ENCODE assay signal across 1 cellular context in the genomic region with DNA sequence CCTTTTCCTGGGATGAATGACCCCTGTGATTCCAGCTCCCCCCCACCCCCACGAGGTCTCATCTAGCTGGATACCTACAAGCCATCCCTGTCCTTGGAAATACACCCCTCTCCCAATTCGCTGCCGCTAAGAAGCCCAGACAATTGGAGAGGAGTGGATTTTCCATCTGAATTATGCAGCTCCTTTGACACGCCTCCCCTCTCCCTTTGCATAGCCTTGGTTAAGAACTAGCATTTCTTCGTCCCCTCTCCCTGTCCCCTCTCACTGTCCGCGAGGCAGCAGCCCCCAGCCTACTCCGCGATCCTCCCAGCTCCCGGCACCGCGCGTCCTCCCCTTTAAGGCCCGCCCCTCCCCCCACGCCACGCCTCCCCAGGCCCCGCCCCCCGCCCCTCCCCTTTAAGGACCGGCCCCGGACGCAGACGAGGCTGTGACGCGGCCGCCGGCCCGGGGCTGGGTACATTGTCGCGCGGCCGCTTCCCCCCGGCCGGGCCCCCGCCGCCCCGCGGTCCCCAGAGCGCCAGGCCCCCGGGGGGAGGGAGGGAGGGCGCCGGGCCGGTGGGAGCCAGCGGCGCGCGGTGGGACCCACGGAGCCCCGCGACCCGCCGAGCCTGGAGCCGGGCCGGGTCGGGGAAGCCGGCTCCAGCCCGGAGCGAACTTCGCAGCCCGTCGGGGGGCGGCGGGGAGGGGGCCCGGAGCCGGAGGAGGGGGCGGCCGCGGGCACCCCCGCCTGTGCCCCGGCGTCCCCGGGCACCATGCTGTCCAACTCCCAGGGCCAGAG.
TF ChIP-seq lines count a peak whose summit lies in the region.

A gene (plus strand): TSS at position 428 of the 778 bp plus-strand sequence. CDS start 325 bp downstream, at position 753.

TF ChIP-seq in K562, 482 proteins besides CTCF, POLR2A, EP300 and RAD21 (continued from another document and continues in another):
- TF ChIP-seq, protein P1, sequence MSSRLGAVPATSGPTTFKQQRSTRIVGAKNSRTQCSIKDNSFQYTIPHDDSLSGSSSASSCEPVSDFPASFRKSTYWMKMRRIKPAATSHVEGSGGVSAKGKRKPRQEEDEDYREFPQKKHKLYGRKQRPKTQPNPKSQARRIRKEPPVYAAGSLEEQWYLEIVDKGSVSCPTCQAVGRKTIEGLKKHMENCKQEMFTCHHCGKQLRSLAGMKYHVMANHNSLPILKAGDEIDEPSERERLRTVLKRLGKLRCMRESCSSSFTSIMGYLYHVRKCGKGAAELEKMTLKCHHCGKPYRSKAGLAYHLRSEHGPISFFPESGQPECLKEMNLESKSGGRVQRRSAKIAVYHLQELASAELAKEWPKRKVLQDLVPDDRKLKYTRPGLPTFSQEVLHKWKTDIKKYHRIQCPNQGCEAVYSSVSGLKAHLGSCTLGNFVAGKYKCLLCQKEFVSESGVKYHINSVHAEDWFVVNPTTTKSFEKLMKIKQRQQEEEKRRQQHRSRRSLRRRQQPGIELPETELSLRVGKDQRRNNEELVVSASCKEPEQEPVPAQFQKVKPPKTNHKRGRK (tag; IDR thresholded peaks at IDR 0.05), result peak; percentile 71; the same call in 1 of the 2 replicates
- TF ChIP-seq, protein P2, sequence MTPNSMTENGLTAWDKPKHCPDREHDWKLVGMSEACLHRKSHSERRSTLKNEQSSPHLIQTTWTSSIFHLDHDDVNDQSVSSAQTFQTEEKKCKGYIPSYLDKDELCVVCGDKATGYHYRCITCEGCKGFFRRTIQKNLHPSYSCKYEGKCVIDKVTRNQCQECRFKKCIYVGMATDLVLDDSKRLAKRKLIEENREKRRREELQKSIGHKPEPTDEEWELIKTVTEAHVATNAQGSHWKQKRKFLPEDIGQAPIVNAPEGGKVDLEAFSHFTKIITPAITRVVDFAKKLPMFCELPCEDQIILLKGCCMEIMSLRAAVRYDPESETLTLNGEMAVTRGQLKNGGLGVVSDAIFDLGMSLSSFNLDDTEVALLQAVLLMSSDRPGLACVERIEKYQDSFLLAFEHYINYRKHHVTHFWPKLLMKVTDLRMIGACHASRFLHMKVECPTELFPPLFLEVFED (CRISPR knock-in tag; conservative IDR thresholded peaks at IDR 0.05), result 0 out of 2 replicates have a peak, but pooled peaks have one; percentile 27
- TF ChIP-seq BHLHE40 (IDR thresholded peaks at IDR 0.05; ENCODE audit: low read length) (no peak), KDM2B (CRISPR knock-in tag; IDR thresholded peaks at IDR 0.05) (peak; percentile 90), SMARCE1 (IDR thresholded peaks at IDR 0.05) (peak; percentile 28; the same call in 1 of the 2 replicates), ZNF316 (IDR thresholded peaks at IDR 0.05) (no peak), OTX1 (CRISPR knock-in tag; IDR thresholded peaks at IDR 0.05) (peak; percentile 73; the same call in 1 of the 2 replicates), HMG20A (CRISPR knock-in tag; conservative IDR thresholded peaks at IDR 0.05) (no peak), SUPT5H (IDR thresholded peaks at IDR 0.05) (0 out of 2 replicates have a peak, but pooled peaks have one; percentile 29), GATAD2B (IDR thresholded peaks at IDR 0.05; ENCODE audit: borderline replicate concordance) (peak; percentile 27; the same call in 1 of the 2 replicates), POLR2AphosphoS5 (IDR thresholded peaks at IDR 0.05; ENCODE audit: control insufficient read depth, insufficient read depth, low read depth, low read length) (peak; percentile 44; the same call in 1 of the 2 replicates), ZNF263 (CRISPR knock-in tag; IDR thresholded peaks at IDR 0.05; ENCODE audit: borderline replicate concordance) (0 out of 2 replicates have a peak, but pooled peaks have one; percentile 21), ZNF436 (CRISPR knock-in tag; IDR thresholded peaks at IDR 0.05) (no peak), ZSCAN29 (IDR thresholded peaks at IDR 0.05) (no peak), ZNF140 (CRISPR knock-in tag; IDR thresholded peaks at IDR 0.05) (no peak), CREM (IDR thresholded peaks at IDR 0.05; ENCODE audit: low read depth) (peak; percentile 80), CBX8 (IDR thresholded peaks at IDR 0.05; ENCODE audit: borderline replicate concordance, extremely low read depth, low read depth, low read length, poor library complexity, severe bottlenecking) (no peak), FIP1L1 (IDR thresholded peaks at IDR 0.05; ENCODE audit: low read depth, low read length, poor library complexity, severe bottlenecking) (no peak), TOE1 (IDR thresholded peaks at IDR 0.05; ENCODE audit: borderline replicate concordance) (peak; percentile 40; the same call in 1 of the 2 replicates), TOE1 (CRISPR knock-in tag; IDR thresholded peaks at IDR 0.05; ENCODE audit: borderline replicate concordance, low read depth) (no peak), ZBTB7A (IDR thresholded peaks at IDR 0.05; ENCODE audit: borderline replicate concordance, control insufficient read depth, low read depth, low read length) (0 out of 2 replicates have a peak, but pooled peaks have one; percentile 66), GTF2E2 (tag; IDR thresholded peaks at IDR 0.05) (no peak), TAF1 (IDR thresholded peaks at IDR 0.05; ENCODE audit: control insufficient read depth, extremely low read depth, insufficient read depth, low read length, severe bottlenecking) (peak; percentile 43), TCF3 (CRISPR knock-in tag; IDR thresholded peaks at IDR 0.05) (no peak), FOXJ2 (tag; IDR thresholded peaks at IDR 0.05) (no peak), CAMTA2 (CRISPR knock-in tag; conservative IDR thresholded peaks at IDR 0.05) (no peak), TRIM28 (IDR thresholded peaks at IDR 0.05) (no peak), SAP30 (IDR thresholded peaks at IDR 0.05; ENCODE audit: borderline replicate concordance, insufficient read depth, low read depth, low read length, poor library complexity, severe bottlenecking) (peak; percentile 14), EP400 (IDR thresholded peaks at IDR 0.05) (no peak), SIN3A (IDR thresholded peaks at IDR 0.05; ENCODE audit: borderline replicate concordance in 2 of 2, control insufficient read depth in 1 of 2, low read depth in 2 of 2, low read length in 2 of 2) (peak; percentile 13 to 50; a peak in 1 of 4 replicates), PHF8 (IDR thresholded peaks at IDR 0.05; ENCODE audit: borderline replicate concordance, low read length) (peak; percentile 37; the same call in 1 of the 2 replicates), ELF4 (CRISPR knock-in tag; IDR thresholded peaks at IDR 0.05) (no peak), GABPA (tag; conservative IDR thresholded peaks at IDR 0.05; ENCODE audit: low read depth) (peak; percentile 71), ARID1B (IDR thresholded peaks at IDR 0.05) (0 out of 2 replicates have a peak, but pooled peaks have one; percentile 15), MXI1 (IDR thresholded peaks at IDR 0.05; ENCODE audit: low read depth, low read length) (0 out of 2 replicates have a peak, but pooled peaks have one; percentile 5)
- TF ChIP-seq, protein P3, sequence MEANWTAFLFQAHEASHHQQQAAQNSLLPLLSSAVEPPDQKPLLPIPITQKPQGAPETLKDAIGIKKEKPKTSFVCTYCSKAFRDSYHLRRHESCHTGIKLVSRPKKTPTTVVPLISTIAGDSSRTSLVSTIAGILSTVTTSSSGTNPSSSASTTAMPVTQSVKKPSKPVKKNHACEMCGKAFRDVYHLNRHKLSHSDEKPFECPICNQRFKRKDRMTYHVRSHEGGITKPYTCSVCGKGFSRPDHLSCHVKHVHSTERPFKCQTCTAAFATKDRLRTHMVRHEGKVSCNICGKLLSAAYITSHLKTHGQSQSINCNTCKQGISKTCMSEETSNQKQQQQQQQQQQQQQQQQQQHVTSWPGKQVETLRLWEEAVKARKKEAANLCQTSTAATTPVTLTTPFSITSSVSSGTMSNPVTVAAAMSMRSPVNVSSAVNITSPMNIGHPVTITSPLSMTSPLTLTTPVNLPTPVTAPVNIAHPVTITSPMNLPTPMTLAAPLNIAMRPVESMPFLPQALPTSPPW (CRISPR knock-in tag; IDR thresholded peaks at IDR 0.05), result peak; percentile 85
- TF ChIP-seq, protein P4, sequence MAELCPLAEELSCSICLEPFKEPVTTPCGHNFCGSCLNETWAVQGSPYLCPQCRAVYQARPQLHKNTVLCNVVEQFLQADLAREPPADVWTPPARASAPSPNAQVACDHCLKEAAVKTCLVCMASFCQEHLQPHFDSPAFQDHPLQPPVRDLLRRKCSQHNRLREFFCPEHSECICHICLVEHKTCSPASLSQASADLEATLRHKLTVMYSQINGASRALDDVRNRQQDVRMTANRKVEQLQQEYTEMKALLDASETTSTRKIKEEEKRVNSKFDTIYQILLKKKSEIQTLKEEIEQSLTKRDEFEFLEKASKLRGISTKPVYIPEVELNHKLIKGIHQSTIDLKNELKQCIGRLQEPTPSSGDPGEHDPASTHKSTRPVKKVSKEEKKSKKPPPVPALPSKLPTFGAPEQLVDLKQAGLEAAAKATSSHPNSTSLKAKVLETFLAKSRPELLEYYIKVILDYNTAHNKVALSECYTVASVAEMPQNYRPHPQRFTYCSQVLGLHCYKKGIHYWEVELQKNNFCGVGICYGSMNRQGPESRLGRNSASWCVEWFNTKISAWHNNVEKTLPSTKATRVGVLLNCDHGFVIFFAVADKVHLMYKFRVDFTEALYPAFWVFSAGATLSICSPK (IDR thresholded peaks at IDR 0.05; ENCODE audit: borderline replicate concordance), result peak; percentile 86; the same call in 1 of the 2 replicates
- TF ChIP-seq, protein P5, sequence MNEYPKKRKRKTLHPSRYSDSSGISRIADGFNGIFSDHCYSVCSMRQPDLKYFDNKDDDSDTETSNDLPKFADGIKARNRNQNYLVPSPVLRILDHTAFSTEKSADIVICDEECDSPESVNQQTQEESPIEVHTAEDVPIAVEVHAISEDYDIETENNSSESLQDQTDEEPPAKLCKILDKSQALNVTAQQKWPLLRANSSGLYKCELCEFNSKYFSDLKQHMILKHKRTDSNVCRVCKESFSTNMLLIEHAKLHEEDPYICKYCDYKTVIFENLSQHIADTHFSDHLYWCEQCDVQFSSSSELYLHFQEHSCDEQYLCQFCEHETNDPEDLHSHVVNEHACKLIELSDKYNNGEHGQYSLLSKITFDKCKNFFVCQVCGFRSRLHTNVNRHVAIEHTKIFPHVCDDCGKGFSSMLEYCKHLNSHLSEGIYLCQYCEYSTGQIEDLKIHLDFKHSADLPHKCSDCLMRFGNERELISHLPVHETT (CRISPR knock-in tag; conservative IDR thresholded peaks at IDR 0.05 in 1 of 2, IDR thresholded peaks at IDR 0.05 in 1 of 2), result peak in 1 of 2 experiments; percentile 66; a peak in 1 of 4 replicates
- TF ChIP-seq, protein P6, sequence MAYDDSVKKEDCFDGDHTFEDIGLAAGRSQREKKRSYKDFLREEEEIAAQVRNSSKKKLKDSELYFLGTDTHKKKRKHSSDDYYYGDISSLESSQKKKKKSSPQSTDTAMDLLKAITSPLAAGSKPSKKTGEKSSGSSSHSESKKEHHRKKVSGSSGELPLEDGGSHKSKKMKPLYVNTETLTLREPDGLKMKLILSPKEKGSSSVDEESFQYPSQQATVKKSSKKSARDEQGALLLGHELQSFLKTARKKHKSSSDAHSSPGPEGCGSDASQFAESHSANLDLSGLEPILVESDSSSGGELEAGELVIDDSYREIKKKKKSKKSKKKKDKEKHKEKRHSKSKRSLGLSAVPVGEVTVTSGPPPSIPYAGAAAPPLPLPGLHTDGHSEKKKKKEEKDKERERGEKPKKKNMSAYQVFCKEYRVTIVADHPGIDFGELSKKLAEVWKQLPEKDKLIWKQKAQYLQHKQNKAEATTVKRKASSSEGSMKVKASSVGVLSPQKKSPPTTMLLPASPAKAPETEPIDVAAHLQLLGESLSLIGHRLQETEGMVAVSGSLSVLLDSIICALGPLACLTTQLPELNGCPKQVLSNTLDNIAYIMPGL (CRISPR knock-in tag; IDR thresholded peaks at IDR 0.05), result no peak
- TF ChIP-seq, protein P7, sequence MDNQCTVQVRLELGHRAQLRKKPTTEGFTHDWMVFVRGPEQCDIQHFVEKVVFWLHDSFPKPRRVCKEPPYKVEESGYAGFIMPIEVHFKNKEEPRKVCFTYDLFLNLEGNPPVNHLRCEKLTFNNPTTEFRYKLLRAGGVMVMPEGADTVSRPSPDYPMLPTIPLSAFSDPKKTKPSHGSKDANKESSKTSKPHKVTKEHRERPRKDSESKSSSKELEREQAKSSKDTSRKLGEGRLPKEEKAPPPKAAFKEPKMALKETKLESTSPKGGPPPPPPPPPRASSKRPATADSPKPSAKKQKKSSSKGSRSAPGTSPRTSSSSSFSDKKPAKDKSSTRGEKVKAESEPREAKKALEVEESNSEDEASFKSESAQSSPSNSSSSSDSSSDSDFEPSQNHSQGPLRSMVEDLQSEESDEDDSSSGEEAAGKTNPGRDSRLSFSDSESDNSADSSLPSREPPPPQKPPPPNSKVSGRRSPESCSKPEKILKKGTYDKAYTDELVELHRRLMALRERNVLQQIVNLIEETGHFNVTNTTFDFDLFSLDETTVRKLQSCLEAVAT (IDR thresholded peaks at IDR 0.05), result 0 out of 4 replicates have a peak, but pooled peaks of 1 of the 2 experiments have one; percentile 35
- TF ChIP-seq, protein P8, sequence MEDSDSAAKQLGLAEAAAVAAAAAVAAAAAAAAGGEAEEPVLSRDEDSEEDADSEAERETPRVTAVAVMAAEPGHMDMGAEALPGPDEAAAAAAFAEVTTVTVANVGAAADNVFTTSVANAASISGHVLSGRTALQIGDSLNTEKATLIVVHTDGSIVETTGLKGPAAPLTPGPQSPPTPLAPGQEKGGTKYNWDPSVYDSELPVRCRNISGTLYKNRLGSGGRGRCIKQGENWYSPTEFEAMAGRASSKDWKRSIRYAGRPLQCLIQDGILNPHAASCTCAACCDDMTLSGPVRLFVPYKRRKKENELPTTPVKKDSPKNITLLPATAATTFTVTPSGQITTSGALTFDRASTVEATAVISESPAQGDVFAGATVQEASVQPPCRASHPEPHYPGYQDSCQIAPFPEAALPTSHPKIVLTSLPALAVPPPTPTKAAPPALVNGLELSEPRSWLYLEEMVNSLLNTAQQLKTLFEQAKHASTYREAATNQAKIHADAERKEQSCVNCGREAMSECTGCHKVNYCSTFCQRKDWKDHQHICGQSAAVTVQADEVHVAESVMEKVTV (CRISPR knock-in tag; IDR thresholded peaks at IDR 0.05), result no peak
- TF ChIP-seq, protein P9, sequence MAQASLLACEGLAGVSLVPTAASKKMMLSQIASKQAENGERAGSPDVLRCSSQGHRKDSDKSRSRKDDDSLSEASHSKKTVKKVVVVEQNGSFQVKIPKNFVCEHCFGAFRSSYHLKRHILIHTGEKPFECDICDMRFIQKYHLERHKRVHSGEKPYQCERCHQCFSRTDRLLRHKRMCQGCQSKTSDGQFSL (CRISPR knock-in tag; IDR thresholded peaks at IDR 0.05), result no peak
- TF ChIP-seq, protein P9 (tag; IDR thresholded peaks at IDR 0.05), result 0 out of 4 replicates have a peak, but pooled peaks of 1 of the 2 experiments have one; percentile 42
- TF ChIP-seq, protein P10, sequence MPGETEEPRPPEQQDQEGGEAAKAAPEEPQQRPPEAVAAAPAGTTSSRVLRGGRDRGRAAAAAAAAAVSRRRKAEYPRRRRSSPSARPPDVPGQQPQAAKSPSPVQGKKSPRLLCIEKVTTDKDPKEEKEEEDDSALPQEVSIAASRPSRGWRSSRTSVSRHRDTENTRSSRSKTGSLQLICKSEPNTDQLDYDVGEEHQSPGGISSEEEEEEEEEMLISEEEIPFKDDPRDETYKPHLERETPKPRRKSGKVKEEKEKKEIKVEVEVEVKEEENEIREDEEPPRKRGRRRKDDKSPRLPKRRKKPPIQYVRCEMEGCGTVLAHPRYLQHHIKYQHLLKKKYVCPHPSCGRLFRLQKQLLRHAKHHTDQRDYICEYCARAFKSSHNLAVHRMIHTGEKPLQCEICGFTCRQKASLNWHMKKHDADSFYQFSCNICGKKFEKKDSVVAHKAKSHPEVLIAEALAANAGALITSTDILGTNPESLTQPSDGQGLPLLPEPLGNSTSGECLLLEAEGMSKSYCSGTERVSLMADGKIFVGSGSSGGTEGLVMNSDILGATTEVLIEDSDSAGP (CRISPR knock-in tag; IDR thresholded peaks at IDR 0.05), result peak; percentile 90
